ENCODE assay signal across 9 cellular contexts in genomic region chr15:60407406-60407805, GRCh38.
DNase-seq lines count a peak whose midpoint lies in the region.
"Had no signal": no experiment of that assay in that cellular context is flagged by ENCODE, and none has a peak within 500 bp of the region (broad histone marks: within the 10 kb centered on the region; RNA-seq: fewer than 3 reads in every experiment).

No MANE protein-coding gene starts in this region.

- H3K9ac ChIP-seq in rectal smooth muscle tissue (ENCODE audit: low read length): no peak overlapping the region

- no peaks in the 10 kb centered on the region for H3K27me3 ChIP-seq in rectal smooth muscle tissue (ENCODE audit: control insufficient read depth, insufficient read depth, low read length)

- no peak overlapping the region for H3K4me3 ChIP-seq in rectal smooth muscle tissue (ENCODE audit: low read length)

- no peaks in the 10 kb centered on the region for H3K4me1 ChIP-seq in rectal smooth muscle tissue (ENCODE audit: control insufficient read depth, insufficient read depth, low read length)

- H3K27ac ChIP-seq in rectal smooth muscle tissue (ENCODE audit: low read depth, low read length): peak overlapping the region; percentile 45

- peak; percentile 87 for DNase-seq in EH (ENCODE audit: low read depth)
- peak; percentile 56 for DNase-seq in RKO (ENCODE audit: low spot score)
- peak; percentile 75 for DNase-seq in fibroblast of gingiva (ENCODE audit: low read depth)
- DNase-seq in central memory CD4-positive, alpha-beta T cell: no peak
- no peak for DNase-seq in T-helper 9 cell
- DNase-seq in retina: no peak
- DNase-seq in activated CD8-positive, alpha-beta memory T cell treated with anti-CD3 and anti-CD28 coated beads, Interleukin-2, amount 50 U/mL, for 4 hours: no peak
- DNase-seq: DMS153 had no signal

- H3K36me3 ChIP-seq in rectal smooth muscle tissue (ENCODE audit: control insufficient read depth, insufficient read depth, low read length): no peaks in the 10 kb centered on the region

Comparison
In these comparisons a context has a peak if more than half of its experiments do, and no peak if none do; other contexts are left out.
1. DNase-seq: peak in EH (single experiment), RKO (single experiment) and fibroblast of gingiva (single experiment); none in central memory CD4-positive, alpha-beta T cell (single experiment), T-helper 9 cell (single experiment), retina (single experiment) and activated CD8-positive, alpha-beta memory T cell treated with anti-CD3 and anti-CD28 coated beads, Interleukin-2, amount 50 U/mL, for 4 hours (single experiment).